1 cellular context compared by ENCODE assay signal in the genomic region with DNA sequence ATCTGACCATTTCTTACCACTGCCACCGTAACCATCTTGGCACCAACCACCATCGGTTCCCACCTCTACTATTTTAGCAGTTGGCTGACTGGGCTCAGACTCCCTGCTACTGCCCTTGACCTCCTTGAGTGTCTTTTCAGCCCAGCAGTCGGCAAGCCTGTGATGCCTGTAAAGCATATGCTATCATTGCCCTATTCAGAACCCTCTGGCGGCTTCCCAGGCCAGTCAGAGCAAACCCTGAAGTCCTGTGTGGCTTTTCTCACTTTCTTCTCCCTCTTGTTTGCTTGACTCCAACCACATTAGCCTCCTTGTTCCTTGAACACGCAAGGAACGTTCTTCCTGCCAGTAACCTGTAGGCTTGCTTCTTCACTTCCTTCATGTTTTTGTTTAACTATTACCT.
TF ChIP-seq lines count a peak whose summit lies in the region.

No MANE protein-coding gene starts in this region.

TF ChIP-seq in HepG2, 621 proteins besides CTCF, POLR2A, EP300 and RAD21 (continued from another document):
- no peak for TF ChIP-seq ZNF670 (CRISPR knock-in tag; IDR thresholded peaks at IDR 0.05; ENCODE audit: borderline replicate concordance)
- no peak for TF ChIP-seq ZBTB3 (CRISPR knock-in tag; IDR thresholded peaks at IDR 0.05; ENCODE audit: borderline replicate concordance, low read depth)
- TF ChIP-seq NCOA5 (CRISPR knock-in tag; IDR thresholded peaks at IDR 0.05), result no peak
- TF ChIP-seq ATF7-NPFF (CRISPR knock-in tag; IDR thresholded peaks at IDR 0.05; ENCODE audit: low read depth), result no peak
- TF ChIP-seq PHF8 (CRISPR knock-in tag; IDR thresholded peaks at IDR 0.05), result no peak
- TF ChIP-seq, protein P1, sequence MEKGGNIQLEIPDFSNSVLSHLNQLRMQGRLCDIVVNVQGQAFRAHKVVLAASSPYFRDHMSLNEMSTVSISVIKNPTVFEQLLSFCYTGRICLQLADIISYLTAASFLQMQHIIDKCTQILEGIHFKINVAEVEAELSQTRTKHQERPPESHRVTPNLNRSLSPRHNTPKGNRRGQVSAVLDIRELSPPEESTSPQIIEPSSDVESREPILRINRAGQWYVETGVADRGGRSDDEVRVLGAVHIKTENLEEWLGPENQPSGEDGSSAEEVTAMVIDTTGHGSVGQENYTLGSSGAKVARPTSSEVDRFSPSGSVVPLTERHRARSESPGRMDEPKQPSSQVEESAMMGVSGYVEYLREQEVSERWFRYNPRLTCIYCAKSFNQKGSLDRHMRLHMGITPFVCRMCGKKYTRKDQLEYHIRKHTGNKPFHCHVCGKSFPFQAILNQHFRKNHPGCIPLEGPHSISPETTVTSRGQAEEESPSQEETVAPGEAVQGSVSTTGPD (CRISPR knock-in tag; IDR thresholded peaks at IDR 0.05), result no peak
- TF ChIP-seq RXRA (CRISPR knock-in tag; IDR thresholded peaks at IDR 0.05), result no peak
- TF ChIP-seq ZFP82 (CRISPR knock-in tag; IDR thresholded peaks at IDR 0.05; ENCODE audit: borderline replicate concordance), result no peak
- TF ChIP-seq NFYB (CRISPR knock-in tag; IDR thresholded peaks at IDR 0.05), result no peak
- no peak for TF ChIP-seq PAF1 (CRISPR knock-in tag; IDR thresholded peaks at IDR 0.05)
- TF ChIP-seq ARNT2 (CRISPR knock-in tag; IDR thresholded peaks at IDR 0.05; ENCODE audit: low read depth), result no peak
- no peak for TF ChIP-seq ZNF644 (CRISPR knock-in tag; IDR thresholded peaks at IDR 0.05; ENCODE audit: low read depth)
